8 cellular contexts compared by ENCODE assay signal in the genomic region with DNA sequence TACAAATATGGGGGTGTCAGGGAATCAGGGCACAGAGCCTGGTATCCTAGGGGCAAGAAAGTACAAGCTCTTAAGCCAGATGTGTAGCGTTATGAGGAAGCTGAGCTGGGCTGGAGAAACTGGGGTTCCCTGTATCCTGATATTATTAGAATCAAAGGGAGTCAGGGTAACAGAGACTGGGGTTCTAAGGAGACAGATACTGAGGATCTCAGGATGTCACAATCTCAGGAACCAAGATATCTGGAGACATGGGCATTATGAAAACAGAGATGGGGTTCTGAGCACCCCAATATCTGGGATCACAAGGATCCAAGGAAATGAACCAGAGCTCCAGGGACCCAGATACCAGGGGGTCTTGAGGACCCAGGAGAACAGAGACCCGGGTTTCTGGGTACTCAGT.
DNase-seq lines count a peak whose midpoint lies in the region; ATAC-seq, FAIRE-seq and TF ChIP-seq lines count a peak whose summit lies in the region.

No MANE protein-coding gene starts in this region.

- no peak for TF ChIP-seq CTCF in WERI-Rb-1 (IDR thresholded peaks at IDR 0.05; ENCODE audit: low read depth, low read length)
- no peak for TF ChIP-seq CTCF in foreskin fibroblast (IDR thresholded peaks at IDR 0.05; ENCODE audit: low read depth, low read length)

- H3K9me3 ChIP-seq in WERI-Rb-1 (ENCODE audit: severe bottlenecking) = no peaks in the 10 kb centered on the region

- peak overlapping the region; percentile 55 for H3K4me3 ChIP-seq in WERI-Rb-1 (ENCODE audit: low read depth, low read length)
- peak overlapping the region; percentile 53 to 78 for H3K4me3 ChIP-seq in foreskin fibroblast (ENCODE audit: low read depth in 1 of 2, low read length in 2 of 2)
- H3K4me3 ChIP-seq in skeletal muscle cell (ENCODE audit: low read depth, low read length) = peak overlapping the region; percentile 82

- FAIRE-seq in GM19239 (lab: Jason Lieb, UNC) = peak; percentile 21

- H3K36me3 ChIP-seq in WERI-Rb-1 = peaks cover 5% of the 10 kb centered on the region

- H3K27me3 ChIP-seq in WERI-Rb-1 (ENCODE audit: insufficient read depth, low read depth, severe bottlenecking) = no peaks in the 10 kb centered on the region

- no peak for DNase-seq in GM19239 (ENCODE audit: insufficient read length, low spot score)
- DNase-seq in WERI-Rb-1 = no peak
- DNase-seq in foreskin fibroblast = no peak
- DNase-seq in skeletal muscle cell (ENCODE audit: low read depth) = no peak
- DNase-seq in middle frontal gyrus (ENCODE audit: extremely low spot score, low spot score) = no peak
- DNase-seq in cerebellar nuclear complex (lab: John Stamatoyannopoulos, UW) = no peak
- DNase-seq in iPS-NIHi7 (ENCODE audit: extremely low spot score) = no peak

- no peak overlapping the region for H3K27ac ChIP-seq in WERI-Rb-1

- ATAC-seq in HG02884 (IDR thresholded peaks at IDR 0.05; ENCODE audit: unreplicated experiment) = no peak
